ENCODE assay signal across 2 cellular contexts in genomic region chr2:87064305-87064704, GRCh38. TPM values are rescaled to one million over a fixed set of nuclear protein-coding genes. Genes with fewer than 3 reads are reported as not detected.
"Had no signal": no experiment of that assay in that cellular context is flagged by ENCODE, and none has a peak within 500 bp of the region (broad histone marks: within the 10 kb centered on the region; RNA-seq: fewer than 3 reads in every experiment).

No MANE protein-coding gene starts in this region.

RNA-seq across cellular contexts. Expression of gene PLGLB1, which starts 42.7 kb away (rescaled TPM):
- total RNA-seq: H1, H7 had no signal
